In genomic region chr6:13404892-13405254, GRCh38 we compare ENCODE assay signal across 26 cellular contexts.
DNase-seq lines count a peak whose midpoint lies in the region; ATAC-seq and TF ChIP-seq lines count a peak whose summit lies in the region.
"Had no signal": no experiment of that assay in that cellular context is flagged by ENCODE, and none has a peak within 500 bp of the region (broad histone marks: within the 10 kb centered on the region; RNA-seq: fewer than 3 reads in every experiment).

No MANE protein-coding gene starts in this region.

- no peak overlapping the region for H2BK12ac ChIP-seq in mesenchymal stem cell (ENCODE audit: low read length in 2 of 2)

- H4K8ac ChIP-seq in mesenchymal stem cell (ENCODE audit: low read length) = no peak overlapping the region

- H3K36me3 ChIP-seq in heart left ventricle (no peaks in the 10 kb centered on the region), mesenchymal stem cell (ENCODE audit: control insufficient read depth in 1 of 2, insufficient read depth in 2 of 2, low read depth in 1 of 2, low read length in 2 of 2) (no peaks in the 10 kb centered on the region), subcutaneous abdominal adipose tissue (ENCODE audit: control insufficient read depth in 5 of 5, insufficient read depth in 5 of 5, low read length in 5 of 5) (no peaks in the 10 kb centered on the region)
- H3K36me3 ChIP-seq: ascending aorta, SJSA1 had no signal

- intact Hi-C loops in heart left ventricle (cut with DNase I) (loop anchor here in 6 of 10 donors (5.0 to 10.0 kb wide), 5 partner anchors 43 to 132 kb away; no protein-coding TSS in a partner anchor), Right ventricle myocardium inferior (cut with DNase I) (loop anchor here (5.0 kb wide), 1 partner anchor 43 kb away; no protein-coding TSS in a partner anchor)
- intact Hi-C loops in activated CD4-positive, alpha-beta memory T cell treated with anti-CD3 and anti-CD28 coated beads for 36 hours (cut with micrococcal nuclease) = no loop called here

- H3K27ac Mint-ChIP-seq in endothelial cell (ENCODE audit: unreplicated experiment) = peak overlapping the region; percentile 22
- H3K27ac Mint-ChIP-seq in activated CD4-positive, alpha-beta memory T cell treated with anti-CD3 and anti-CD28 coated beads for 36 hours = no peak overlapping the region
- H3K27ac Mint-ChIP-seq: activated CD8-positive, alpha-beta T cell treated with anti-CD3 and anti-CD28 coated beads for 36 hours; activated naive CD8-positive, alpha-beta T cell treated with anti-CD3 and anti-CD28 coated beads for 36 hours; stimulated activated naive CD8-positive, alpha-beta T cell treated with anti-CD3 and anti-CD28 coated beads, Interleukin-15, Interleukin-2, amounts not matched to agents 100 ng/mL and 50 ng/mL, for 24 hours; T-cell had no signal

- H4K91ac ChIP-seq in mesenchymal stem cell (ENCODE audit: low read length) = no peak overlapping the region

- H2BK5ac ChIP-seq in mesenchymal stem cell (ENCODE audit: low read depth, low read length, poor library complexity, severe bottlenecking) = no peak overlapping the region

- H2BK120ac ChIP-seq in mesenchymal stem cell (ENCODE audit: low read depth, low read length) = no peak overlapping the region

- POLR2A ChIA-PET in activated CD4-positive, alpha-beta memory T cell treated with anti-CD3 and anti-CD28 coated beads for 36 hours (lab: Charles Lee) = interaction anchor here (0.6 kb wide), 1 partner anchor 32 kb away, joined by 3 read pairs; no protein-coding TSS in a partner anchor

- no peak overlapping the region for H3K4ac ChIP-seq in mesenchymal stem cell (ENCODE audit: low read depth in 1 of 2, low read length in 2 of 2)

- H3K27ac ChIP-seq in heart left ventricle (peak overlapping the region; percentile 42 to 93 (median 74)), mesenchymal stem cell (ENCODE audit: low read length, poor library complexity, severe bottlenecking) (no peak overlapping the region), subcutaneous abdominal adipose tissue (ENCODE audit: low read depth, low read length) (peak overlapping the region; percentile 13)
- H3K27ac ChIP-seq: SJSA1 had no signal

- no peaks in the 10 kb centered on the region for H3K9me3 Mint-ChIP-seq in endothelial cell (ENCODE audit: unreplicated experiment)
- H3K9me3 Mint-ChIP-seq in activated CD4-positive, alpha-beta memory T cell treated with anti-CD3 and anti-CD28 coated beads for 36 hours = no peaks in the 10 kb centered on the region
- H3K9me3 Mint-ChIP-seq: activated CD8-positive, alpha-beta T cell treated with anti-CD3 and anti-CD28 coated beads for 36 hours; activated naive CD8-positive, alpha-beta T cell treated with anti-CD3 and anti-CD28 coated beads for 36 hours; T-cell had no signal

- no peak overlapping the region for H3K18ac ChIP-seq in mesenchymal stem cell (ENCODE audit: low read depth in 1 of 2, low read length in 2 of 2)

- H3K27me3 ChIP-seq in heart left ventricle = no peaks in the 10 kb centered on the region
- no peaks in the 10 kb centered on the region for H3K27me3 ChIP-seq in mesenchymal stem cell (ENCODE audit: control insufficient read depth in 1 of 2, insufficient read depth in 1 of 2, low read length in 2 of 2)
- H3K27me3 ChIP-seq in subcutaneous abdominal adipose tissue (ENCODE audit: control insufficient read depth in 5 of 5, insufficient read depth in 4 of 5, low read length in 5 of 5) = no peaks in the 10 kb centered on the region
- H3K27me3 ChIP-seq: ascending aorta, SJSA1 had no signal

- TF ChIP-seq CTCF in heart left ventricle (IDR thresholded peaks at IDR 0.05) (no peak), endothelial cell (IDR thresholded peaks at IDR 0.05; ENCODE audit: unreplicated experiment) (no peak)

- H3K4me2 ChIP-seq in mesenchymal stem cell (ENCODE audit: low read length, poor library complexity, severe bottlenecking) = no peak overlapping the region

- peaks cover 19 to 82% (median 60%) of the 10 kb centered on the region in 12 donors for H3K4me1 ChIP-seq in heart left ventricle
- H3K4me1 ChIP-seq in mesenchymal stem cell (ENCODE audit: control insufficient read depth, insufficient read depth, low read depth, low read length) = peaks cover 2% of the 10 kb centered on the region
- peaks cover 9 to 53% (median 37%) of the 10 kb centered on the region in 5 donors for H3K4me1 ChIP-seq in subcutaneous abdominal adipose tissue (ENCODE audit: control insufficient read depth in 5 of 5, insufficient read depth in 5 of 5, low read length in 5 of 5)

- H3K9ac ChIP-seq in mesenchymal stem cell (ENCODE audit: low read length) (peak overlapping the region; percentile 61), subcutaneous abdominal adipose tissue (ENCODE audit: low read length in 5 of 5) (no peak overlapping the region)

- peaks cover 64% of the 10 kb centered on the region for H3K4me1 Mint-ChIP-seq in endothelial cell (ENCODE audit: unreplicated experiment)
- H3K4me1 Mint-ChIP-seq in activated CD4-positive, alpha-beta memory T cell treated with anti-CD3 and anti-CD28 coated beads for 36 hours (ENCODE audit: low read depth) = peaks cover 7% of the 10 kb centered on the region

- TF ChIP-seq POLR2A in heart left ventricle (IDR thresholded peaks at IDR 0.05) = no peak

- H3K9me3 ChIP-seq in heart left ventricle (no peaks in the 10 kb centered on the region), mesenchymal stem cell (ENCODE audit: control insufficient read depth, low read length) (no peaks in the 10 kb centered on the region), subcutaneous abdominal adipose tissue (ENCODE audit: control insufficient read depth in 5 of 5, low read length in 5 of 5) (no peaks in the 10 kb centered on the region)
- H3K9me3 ChIP-seq: ascending aorta, SJSA1 had no signal

- H2AFZ ChIP-seq in mesenchymal stem cell (ENCODE audit: low read depth, low read length) = no peak overlapping the region

- H3K4me3 ChIP-seq in heart left ventricle (no peak overlapping the region), mesenchymal stem cell (ENCODE audit: insufficient read depth in 1 of 2, low read depth in 1 of 2, low read length in 2 of 2) (no peak overlapping the region), subcutaneous abdominal adipose tissue (ENCODE audit: low read depth in 1 of 5, low read length in 5 of 5) (no peak overlapping the region)
- H3K4me3 ChIP-seq: ascending aorta, SJSA1 had no signal

- CTCF ChIA-PET in activated CD4-positive, alpha-beta memory T cell treated with anti-CD3 and anti-CD28 coated beads for 36 hours (lab: Charles Lee) = no interaction called here

- no peak overlapping the region for H2AK5ac ChIP-seq in mesenchymal stem cell (ENCODE audit: low read length, severe bottlenecking)

- no peak overlapping the region for H2BK15ac ChIP-seq in mesenchymal stem cell (ENCODE audit: low read depth, poor library complexity, severe bottlenecking)

- no peak overlapping the region for H3K4me3 Mint-ChIP-seq in endothelial cell (ENCODE audit: unreplicated experiment)
- H3K4me3 Mint-ChIP-seq in activated CD4-positive, alpha-beta memory T cell treated with anti-CD3 and anti-CD28 coated beads for 36 hours = no peak overlapping the region
- H3K4me3 Mint-ChIP-seq: activated CD8-positive, alpha-beta T cell treated with anti-CD3 and anti-CD28 coated beads for 36 hours; activated naive CD8-positive, alpha-beta T cell treated with anti-CD3 and anti-CD28 coated beads for 36 hours; stimulated activated naive CD8-positive, alpha-beta T cell treated with anti-CD3 and anti-CD28 coated beads, Interleukin-15, Interleukin-2, amounts not matched to agents 100 ng/mL and 50 ng/mL, for 24 hours; T-cell had no signal

- DNase-seq in heart left ventricle (no peak), Right ventricle myocardium inferior (ENCODE audit: missing footprints) (no peak), endothelial cell (ENCODE audit: low spot score) (no peak), mesenchymal stem cell (no peak), NCI-H2227 (lab: John Stamatoyannopoulos, UW; ENCODE audit: unreplicated experiment) (no peak)
- no peak for DNase-seq in activated CD4-positive, alpha-beta memory T cell treated with anti-CD3 and anti-CD28 coated beads for 36 hours
- DNase-seq: 8988T; activated CD8-positive, alpha-beta T cell treated with anti-CD3 and anti-CD28 coated beads for 36 hours; activated effector memory CD4-positive, alpha-beta T cell treated with Interleukin-2 at 50 U/mL for 16 hours; activated naive CD8-positive, alpha-beta T cell treated with anti-CD3 and anti-CD28 coated beads for 36 hours; activated T-cell treated with anti-CD3 and anti-CD28 coated beads for 4 hours; DND-41; erythroblast; foreskin melanocyte; GOT3; NCI-H526; nucleus accumbens; stimulated activated CD4-positive, alpha-beta T cell treated with anti-CD3 and anti-CD28 coated beads, Interleukin-15, amount 100 ng/mL, for 24 hours; T-cell had no signal

- peaks cover 2% of the 10 kb centered on the region for H3K27me3 Mint-ChIP-seq in endothelial cell (ENCODE audit: unreplicated experiment)
- no peaks in the 10 kb centered on the region for H3K27me3 Mint-ChIP-seq in activated CD4-positive, alpha-beta memory T cell treated with anti-CD3 and anti-CD28 coated beads for 36 hours
- H3K27me3 Mint-ChIP-seq: activated CD8-positive, alpha-beta T cell treated with anti-CD3 and anti-CD28 coated beads for 36 hours; activated naive CD8-positive, alpha-beta T cell treated with anti-CD3 and anti-CD28 coated beads for 36 hours; stimulated activated naive CD8-positive, alpha-beta T cell treated with anti-CD3 and anti-CD28 coated beads, Interleukin-15, Interleukin-2, amounts not matched to agents 100 ng/mL and 50 ng/mL, for 24 hours; T-cell had no signal

- H3K36me3 Mint-ChIP-seq in endothelial cell (ENCODE audit: low read depth, unreplicated experiment) = peaks cover 8% of the 10 kb centered on the region
- H3K36me3 Mint-ChIP-seq in activated CD4-positive, alpha-beta memory T cell treated with anti-CD3 and anti-CD28 coated beads for 36 hours = no peaks in the 10 kb centered on the region
- H3K36me3 Mint-ChIP-seq: T-cell had no signal

- ATAC-seq in heart left ventricle = no peak
- no peak for ATAC-seq in Right ventricle myocardium inferior
- no peak for ATAC-seq in GM19035 (IDR thresholded peaks at IDR 0.05; ENCODE audit: unreplicated experiment)
- ATAC-seq: activated CD4-positive, CD25-positive, alpha-beta regulatory T cell treated with anti-CD3 and anti-CD28 coated beads, Interleukin-2, amount 50 U/mL, for 24 hours; activated CD8-positive, alpha-beta T cell treated with anti-CD3 and anti-CD28 coated beads for 36 hours; Panc1; T-cell had no signal

- H3K14ac ChIP-seq in mesenchymal stem cell (ENCODE audit: low read length in 2 of 2) = no peak overlapping the region

- no peak overlapping the region for H3K23ac ChIP-seq in mesenchymal stem cell (ENCODE audit: low read length in 2 of 2)

- H3K79me1 ChIP-seq in mesenchymal stem cell (replicated peaks; ENCODE audit: low read length, poor library complexity, severe bottlenecking) = peaks cover 3% of the 10 kb centered on the region
